Comparison of ENCODE assay signal across 12 cellular contexts in the genomic region with DNA sequence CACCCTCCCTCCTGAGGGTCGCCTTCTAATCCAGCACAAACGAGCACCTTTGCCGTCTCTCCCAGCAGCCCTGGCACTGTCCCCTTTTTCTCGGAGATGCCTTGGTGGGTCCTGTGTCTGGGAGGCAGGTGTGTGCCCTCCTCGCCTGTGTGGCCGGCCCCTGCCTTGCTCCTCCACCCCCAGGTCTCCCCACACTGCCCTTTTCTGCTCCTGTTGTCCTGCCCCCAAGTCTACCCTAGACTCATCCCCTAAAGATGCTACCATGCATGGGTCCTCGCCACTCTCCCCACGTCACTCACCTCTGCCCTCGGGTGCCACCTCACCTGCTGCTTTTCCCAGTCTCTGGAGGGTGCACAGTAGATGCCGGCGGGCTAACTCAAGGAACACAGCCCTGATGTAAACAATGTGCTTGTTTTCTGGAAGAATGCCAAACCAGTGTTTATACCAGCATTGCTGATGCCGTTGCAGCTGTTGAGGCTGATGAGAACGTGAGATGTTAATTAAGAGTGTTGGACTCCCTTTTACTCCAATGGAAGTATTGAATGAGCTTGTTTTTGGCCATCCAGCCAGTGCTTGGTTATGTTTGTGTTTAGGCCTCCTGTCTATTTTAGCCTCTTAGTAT.
DNase-seq lines count a peak whose midpoint lies in the region; ATAC-seq and TF ChIP-seq lines count a peak whose summit lies in the region.
"Had no signal": no experiment of that assay in that cellular context is flagged by ENCODE, and none has a peak within 500 bp of the region (broad histone marks: within the 10 kb centered on the region; RNA-seq: fewer than 3 reads in every experiment).

No MANE protein-coding gene starts in this region.

- H3K4me1 Mint-ChIP-seq in type B pancreatic cell (ENCODE audit: unreplicated experiment): peaks cover 21% of the 10 kb centered on the region
- H3K4me1 Mint-ChIP-seq: activated B cell treated with CpG ODN at 0.5 μM for 24 hours had no signal

- ATAC-seq in GM21390 (IDR thresholded peaks at IDR 0.05; ENCODE audit: unreplicated experiment): no peak

- no peak overlapping the region for H3K4me3 Mint-ChIP-seq in type B pancreatic cell
- H3K4me3 Mint-ChIP-seq: activated B cell treated with CpG ODN at 0.5 μM for 24 hours had no signal

- H3K4me2 ChIP-seq in fibroblast of lung (ENCODE audit: extremely low read depth, insufficient read depth, low read length): no peak overlapping the region

- H3K79me2 ChIP-seq in fibroblast of lung (ENCODE audit: control insufficient read depth, insufficient read depth, low read length): no peaks in the 10 kb centered on the region

- peaks cover 2% of the 10 kb centered on the region for H3K4me1 ChIP-seq in fibroblast of lung (ENCODE audit: control insufficient read depth, extremely low read depth, insufficient read depth, low read length)
- H3K4me1 ChIP-seq: thyroid gland had no signal

- peak overlapping the region; percentile 76 for H3K27ac Mint-ChIP-seq in type B pancreatic cell
- H3K27ac Mint-ChIP-seq: activated B cell treated with CpG ODN at 0.5 μM for 24 hours had no signal

- H4K20me1 ChIP-seq in fibroblast of lung (ENCODE audit: control insufficient read depth, extremely low read depth, insufficient read depth, low read length): no peaks in the 10 kb centered on the region

- no peak overlapping the region for H3K27ac ChIP-seq in fibroblast of lung (ENCODE audit: insufficient read depth, low read length)
- H3K27ac ChIP-seq: SJSA1, thyroid gland had no signal

- H3K9ac ChIP-seq in fibroblast of lung (ENCODE audit: insufficient read depth, low read length): no peak overlapping the region

- H3K9me3 Mint-ChIP-seq in type B pancreatic cell: no peaks in the 10 kb centered on the region
- H3K9me3 Mint-ChIP-seq: activated B cell treated with CpG ODN at 0.5 μM for 24 hours had no signal

- DNase-seq in NCI-H82 (lab: John Stamatoyannopoulos, UW) (peak; percentile 66), NCI-H82 treated with DMSO at 0.1 percent for 48 hours (lab: John Stamatoyannopoulos, UW; ENCODE audit: unreplicated experiment) (no peak), NCI-H345 treated with DMSO at 0.1 percent for 48 hours (lab: John Stamatoyannopoulos, UW; ENCODE audit: unreplicated experiment) (peak; percentile 79), fibroblast of lung (ENCODE audit: low read depth in 2 of 2) (peak; percentile 14 to 66), type B pancreatic cell (ENCODE audit: extremely low spot score, unreplicated experiment) (no peak), cerebellar nuclear complex (lab: John Stamatoyannopoulos, UW) (no peak), EL (no peak)
- DNase-seq: activated B cell treated with CpG ODN at 0.5 μM for 24 hours, NCI-H1048, thyroid gland had no signal

- no peak for TF ChIP-seq CTCF in fibroblast of lung (conservative IDR thresholded peaks at IDR 0.05 in 1 of 2, IDR thresholded peaks at IDR 0.05 in 1 of 2; ENCODE audit: low read depth in 1 of 2, low read length in 2 of 2)
- no peak for TF ChIP-seq CTCF in type B pancreatic cell (conservative IDR thresholded peaks at IDR 0.05)

- H3K27me3 ChIP-seq in fibroblast of lung (ENCODE audit: control insufficient read depth, insufficient read depth, low read length): no peaks in the 10 kb centered on the region
- H3K27me3 ChIP-seq: SJSA1, thyroid gland had no signal

- peaks cover 18% of the 10 kb centered on the region for H3K36me3 Mint-ChIP-seq in type B pancreatic cell

- no peaks in the 10 kb centered on the region for H3K27me3 Mint-ChIP-seq in type B pancreatic cell

- no peak overlapping the region for H2AFZ ChIP-seq in fibroblast of lung (ENCODE audit: low read length)

- H3K9me3 ChIP-seq in fibroblast of lung (ENCODE audit: control insufficient read depth, insufficient read depth, low read depth, low read length): no peaks in the 10 kb centered on the region
- H3K9me3 ChIP-seq: SJSA1, thyroid gland had no signal

- no peaks in the 10 kb centered on the region for H3K36me3 ChIP-seq in fibroblast of lung (ENCODE audit: control insufficient read depth, insufficient read depth, low read length)
- H3K36me3 ChIP-seq: thyroid gland had no signal

- no peak overlapping the region for H3K4me3 ChIP-seq in fibroblast of lung (replicated peaks in 1 of 4; ENCODE audit: control extremely low read depth in 1 of 4, insufficient read depth in 1 of 4, low read depth in 3 of 4, low read length in 4 of 4)
- H3K4me3 ChIP-seq: SJSA1, thyroid gland had no signal

Comparison
In these comparisons a context has a peak if more than half of its experiments do, and no peak if none do; other contexts are left out.
1. DNase-seq: peak in NCI-H82 (single experiment), NCI-H345 treated with DMSO at 0.1 percent for 48 hours (single experiment) and fibroblast of lung (2 of 2); none in NCI-H82 treated with DMSO at 0.1 percent for 48 hours (single experiment), type B pancreatic cell (single experiment), cerebellar nuclear complex (0 of 2) and EL (single experiment).